ENCODE assay signal across 14 cellular contexts in the genomic region with DNA sequence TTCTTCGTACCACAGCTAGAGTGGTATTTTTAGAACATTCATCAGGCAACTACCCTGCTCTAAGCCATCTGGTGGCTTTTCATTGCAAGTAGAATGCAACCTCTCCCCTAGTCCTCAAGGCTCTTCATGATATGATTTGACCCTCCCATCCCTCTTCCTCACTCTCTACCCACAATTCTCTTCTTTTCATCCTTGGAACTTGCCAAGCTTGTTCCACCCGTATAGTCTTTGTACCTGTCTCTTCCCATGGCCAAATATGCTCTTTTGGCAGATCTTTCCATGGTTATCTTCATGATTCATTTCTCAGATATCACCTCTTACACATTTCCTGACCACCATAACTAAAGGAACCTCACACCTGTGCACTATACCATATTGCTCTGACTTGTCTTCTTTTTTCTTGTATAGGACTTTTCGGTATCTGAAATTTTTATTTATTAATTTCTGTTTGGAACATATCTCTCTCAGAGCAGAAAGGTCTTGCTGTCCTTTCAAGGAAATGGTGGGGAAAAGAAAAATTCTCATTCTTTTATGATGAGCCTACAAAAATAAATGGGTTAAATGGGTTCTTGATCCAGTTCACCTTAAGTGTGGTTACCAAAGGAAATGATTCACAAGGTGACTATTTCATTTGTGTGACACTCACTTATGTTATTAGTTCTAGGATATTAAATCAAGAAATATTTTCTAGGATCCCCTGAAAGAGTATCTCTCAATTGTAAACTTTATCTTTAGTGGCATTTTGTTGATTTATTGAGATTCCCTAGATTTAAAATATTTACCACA.
DNase-seq lines count a peak whose midpoint lies in the region; FAIRE-seq and TF ChIP-seq lines count a peak whose summit lies in the region.
"Had no signal": no experiment of that assay in that cellular context is flagged by ENCODE, and none has a peak within 500 bp of the region (broad histone marks: within the 10 kb centered on the region; RNA-seq: fewer than 3 reads in every experiment).

No MANE protein-coding gene starts in this region.

- peak; percentile 62 for FAIRE-seq in GM18507 (lab: Jason Lieb, UNC)

- no peak for TF ChIP-seq CTCF in epithelial cell of esophagus (IDR thresholded peaks at IDR 0.05; ENCODE audit: insufficient read depth, low read depth, low read length, missing control alignments)

- no peak overlapping the region for H3K4me3 ChIP-seq in epithelial cell of esophagus (ENCODE audit: low read length)
- H3K4me3 ChIP-seq: cardiac muscle cell, left ventricle myocardium inferior, neural progenitor cell, thoracic aorta had no signal

- DNase-seq in DMS 273 (lab: John Stamatoyannopoulos, UW; ENCODE audit: unreplicated experiment), result peak; percentile 9
- DNase-seq in DMS 273 treated with DMSO at 0.1 percent for 48 hours (lab: John Stamatoyannopoulos, UW), result no peak
- no peak for DNase-seq in GM18507 (ENCODE audit: extremely low spot score, insufficient read length, low read depth)
- DNase-seq in RPMI8226, result peak; percentile 10
- peak; percentile 85 for DNase-seq in epithelial cell of esophagus (ENCODE audit: low read depth)
- no peak for DNase-seq in stimulated activated naive CD4-positive, alpha-beta T cell treated with Interleukin-2 at 50 U/mL for 16 hours (lab: John Stamatoyannopoulos, UW)
- no peak for DNase-seq in T-helper 2 cell
- no peak for DNase-seq in NCI-H1417 treated with DMSO at 0.1 percent for 48 hours (lab: John Stamatoyannopoulos, UW)
- DNase-seq: left ventricle myocardium inferior, NCI-H187 treated with DMSO at 0.1 percent for 48 hours, T-helper 9 cell had no signal

Comparison
In these comparisons a context has a peak if more than half of its experiments do, and no peak if none do; other contexts are left out.
1. DNase-seq: peak in DMS 273 (single experiment), RPMI8226 (single experiment) and epithelial cell of esophagus (single experiment); none in DMS 273 treated with DMSO at 0.1 percent for 48 hours (single experiment), GM18507 (single experiment), stimulated activated naive CD4-positive, alpha-beta T cell treated with Interleukin-2 at 50 U/mL for 16 hours (single experiment), T-helper 2 cell (0 of 5) and NCI-H1417 treated with DMSO at 0.1 percent for 48 hours (single experiment).